4 cellular contexts compared by ENCODE assay signal in genomic region chr6:32064706-32065105, GRCh38. TPM values are rescaled to one million over a fixed set of nuclear protein-coding genes. Genes with fewer than 3 reads are reported as not detected.
"Had no signal": no experiment of that assay in that cellular context is flagged by ENCODE, and none has a peak within 500 bp of the region (broad histone marks: within the 10 kb centered on the region; RNA-seq: fewer than 3 reads in every experiment).

No MANE protein-coding gene starts in this region.

- ATAC-seq: GM12878 had no signal

- DNase-seq: GDM1, GF-D8 had no signal

- H3K4me3 ChIP-seq: GM12878 had no signal

RNA-seq across cellular contexts. Expression of gene CYP21A2, which starts 26.5 kb away (rescaled TPM):
- total RNA-seq: G401 had no signal

RNA-seq across cellular contexts. Expression of gene TNXB, which starts 44.4 kb away (rescaled TPM):
- total RNA-seq: G401 had no signal
